ENCODE assay signal across 8 cellular contexts in the genomic region with DNA sequence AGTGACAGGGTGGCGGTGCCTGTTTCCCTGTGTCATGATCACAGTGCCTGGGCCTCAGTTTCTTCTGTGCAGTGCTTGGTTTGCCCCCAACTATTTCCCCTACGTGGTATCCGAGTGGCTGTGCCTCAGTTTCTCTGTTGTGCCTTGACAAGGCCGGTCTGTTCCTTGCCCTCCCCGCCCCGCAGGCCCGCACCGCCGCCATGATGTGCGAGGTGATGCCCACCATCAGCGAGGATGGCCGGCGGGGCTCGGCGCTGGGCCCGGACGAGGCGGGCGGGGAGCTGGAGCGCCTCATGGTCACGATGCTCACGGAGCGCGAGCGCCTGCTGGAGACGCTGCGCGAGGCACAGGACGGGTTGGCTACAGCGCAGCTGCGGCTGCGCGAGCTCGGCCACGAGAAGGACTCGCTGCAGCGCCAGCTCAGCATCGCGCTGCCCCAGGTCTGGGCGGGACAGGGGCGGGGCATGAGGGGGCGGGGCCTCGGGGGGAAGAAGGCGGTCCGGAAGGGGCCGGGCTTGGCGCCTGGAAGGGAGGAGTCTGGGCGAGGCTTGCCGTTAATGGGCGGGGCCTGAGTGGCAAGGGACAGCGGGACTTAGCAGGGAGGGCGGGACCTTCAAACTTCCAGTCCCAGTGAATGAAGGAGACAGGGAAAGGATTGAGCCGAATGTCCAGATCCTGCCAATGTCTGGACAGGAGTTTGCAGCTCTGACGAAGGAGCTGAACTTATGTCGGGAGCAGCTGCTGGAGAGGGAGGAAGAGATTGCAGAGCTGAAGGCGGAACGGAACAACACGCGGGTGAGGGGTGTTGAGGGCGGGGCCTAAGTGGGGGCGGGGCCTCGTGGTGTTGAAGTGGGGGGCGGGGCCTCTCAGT. TPM values are rescaled to one million over a fixed set of nuclear protein-coding genes. Genes with fewer than 3 reads are reported as not detected.
DNase-seq lines count a peak whose midpoint lies in the region; ATAC-seq and TF ChIP-seq lines count a peak whose summit lies in the region.

No MANE protein-coding gene starts in this region.

- H3F3A ChIP-seq in SU-DHL-6 (ENCODE audit: insufficient read depth), result no peaks in the 10 kb centered on the region

- no peaks in the 10 kb centered on the region for H3K9me2 ChIP-seq in SU-DHL-6 (replicated peaks; ENCODE audit: insufficient read depth, low read length)

- peak in 1 of 2 donors; percentile 22 for TF ChIP-seq POLR2A in heart left ventricle (IDR thresholded peaks at IDR 0.05)
- TF ChIP-seq POLR2A in upper lobe of left lung (IDR thresholded peaks at IDR 0.05), result no peak

- H3K4me2 ChIP-seq in SU-DHL-6 (ENCODE audit: low read depth, low read length, poor library complexity, severe bottlenecking), result peak overlapping the region; percentile 75

- H3K27me3 Mint-ChIP-seq in activated naive CD8-positive, alpha-beta T cell treated with anti-CD3 and anti-CD28 coated beads, Interleukin-2, amount 50 U/mL, for 24 hours, result no peaks in the 10 kb centered on the region

- TF ChIP-seq EP300 in upper lobe of left lung (IDR thresholded peaks at IDR 0.05), result no peak

- H3K4me1 Mint-ChIP-seq in activated naive CD8-positive, alpha-beta T cell treated with anti-CD3 and anti-CD28 coated beads, Interleukin-2, amount 50 U/mL, for 24 hours, result peaks cover 14% of the 10 kb centered on the region

- H3K4me1 ChIP-seq in heart left ventricle, result peaks cover 0 to 15% (median 11%) of the 10 kb centered on the region in 12 donors
- H3K4me1 ChIP-seq in upper lobe of left lung, result peaks cover 6 to 22% (median 14%) of the 10 kb centered on the region in 4 donors

- intact Hi-C loops in heart left ventricle (cut with DNase I) (no loop called here), posterior vena cava (cut with DNase I) (no loop called here)

- H3K9me3 ChIP-seq in SU-DHL-6 (ENCODE audit: insufficient read depth, low read length), result no peaks in the 10 kb centered on the region
- H3K9me3 ChIP-seq in heart left ventricle, result no peaks in the 10 kb centered on the region
- H3K9me3 ChIP-seq in upper lobe of left lung, result no peaks in the 10 kb centered on the region

- no peaks in the 10 kb centered on the region for H3K27me3 ChIP-seq in SU-DHL-6 (ENCODE audit: low read length)
- no peaks in the 10 kb centered on the region for H3K27me3 ChIP-seq in heart left ventricle
- H3K27me3 ChIP-seq in upper lobe of left lung, result no peaks in the 10 kb centered on the region

- peak overlapping the region; percentile 86 for H3K27ac Mint-ChIP-seq in activated naive CD8-positive, alpha-beta T cell treated with anti-CD3 and anti-CD28 coated beads, Interleukin-2, amount 50 U/mL, for 24 hours

- H3K9ac ChIP-seq in SU-DHL-6 (ENCODE audit: low read length), result peak overlapping the region; percentile 40

- no peak overlapping the region for H3K27ac ChIP-seq in SU-DHL-6 (ENCODE audit: low read depth, low read length)
- H3K27ac ChIP-seq in heart left ventricle, result peak overlapping the region in 9 of 12 donors; percentile 14 to 82 (median 55)
- peak overlapping the region in 3 of 4 donors; percentile 28 to 78 (median 66) for H3K27ac ChIP-seq in upper lobe of left lung

- WGBS in heart left ventricle, 4 donors, result 4 to 6% (median 4%) methylated on average over 18 to 63 of the region's 63 CpGs
- WGBS in upper lobe of left lung, 2 donors, result 6% methylated on average over 25 to 34 of the region's 63 CpGs

- ATAC-seq in HG02759 (IDR thresholded peaks at IDR 0.05; ENCODE audit: unreplicated experiment) (peak; percentile 91), heart left ventricle (peak; percentile 97 to 99 (median 98)), upper lobe of left lung (ENCODE audit: low FRiP score in 2 of 2) (peak; percentile 99)
- peak; percentile 95 for ATAC-seq in activated naive CD8-positive, alpha-beta T cell treated with anti-CD3 and anti-CD28 coated beads, Interleukin-2, amount 50 U/mL, for 24 hours

- H4K20me1 ChIP-seq in SU-DHL-6 (ENCODE audit: low read depth, low read length), result no peaks in the 10 kb centered on the region

- TF ChIP-seq CTCF in GM12865 (IDR thresholded peaks at IDR 0.05; ENCODE audit: insufficient read depth, low read depth, low read length, missing control alignments) (no peak), SU-DHL-6 (IDR thresholded peaks at IDR 0.05; ENCODE audit: insufficient read depth, low read length, poor library complexity, severe bottlenecking) (no peak), heart left ventricle (IDR thresholded peaks at IDR 0.05) (peak in 6 of 12 donors; percentile 6 to 42 (median 26)), upper lobe of left lung (IDR thresholded peaks at IDR 0.05) (peak in 4 of 6 experiments; percentile 42 to 64 (median 59))

- no peaks in the 10 kb centered on the region for H3K9me3 Mint-ChIP-seq in activated naive CD8-positive, alpha-beta T cell treated with anti-CD3 and anti-CD28 coated beads, Interleukin-2, amount 50 U/mL, for 24 hours

- H3K36me3 ChIP-seq in SU-DHL-6 (ENCODE audit: low read length) (no peaks in the 10 kb centered on the region), heart left ventricle (no peaks in the 10 kb centered on the region), upper lobe of left lung (no peaks in the 10 kb centered on the region)

- DNase-seq in GM12865 (ENCODE audit: low read depth) (peak; percentile 97), NCI-H128 (lab: John Stamatoyannopoulos, UW; ENCODE audit: unreplicated experiment) (peak; percentile 92), heart left ventricle (peak; percentile 97), posterior vena cava (ENCODE audit: low spot score) (peak; percentile 99), upper lobe of left lung (peak; percentile 96 to 98)
- peak; percentile 95 for DNase-seq in activated naive CD8-positive, alpha-beta T cell treated with anti-CD3 and anti-CD28 coated beads, Interleukin-2, amount 50 U/mL, for 24 hours

- H3K4me3 ChIP-seq in GM12865 (ENCODE audit: low read depth, low read length) (peak overlapping the region; percentile 54), SU-DHL-6 (ENCODE audit: insufficient read depth, low read length, poor library complexity, severe bottlenecking) (peak overlapping the region; percentile 58), heart left ventricle (peak overlapping the region in 9 of 12 donors; percentile 24 to 44 (median 35)), upper lobe of left lung (peak overlapping the region in 3 of 4 donors; percentile 35 to 45 (median 44))

- H3K4me3 Mint-ChIP-seq in activated naive CD8-positive, alpha-beta T cell treated with anti-CD3 and anti-CD28 coated beads, Interleukin-2, amount 50 U/mL, for 24 hours, result peak overlapping the region; percentile 82

- no peaks in the 10 kb centered on the region for H3K79me2 ChIP-seq in SU-DHL-6 (ENCODE audit: insufficient read depth, low read length)

- H2AFZ ChIP-seq in SU-DHL-6 (ENCODE audit: low read depth, low read length, severe bottlenecking), result peak overlapping the region; percentile 85

- no peaks in the 10 kb centered on the region for H3K36me3 Mint-ChIP-seq in activated naive CD8-positive, alpha-beta T cell treated with anti-CD3 and anti-CD28 coated beads, Interleukin-2, amount 50 U/mL, for 24 hours (ENCODE audit: low read depth)

RNA-seq across cellular contexts. Expression of gene PPFIA3, which starts 8.6 kb away (rescaled TPM):
- total RNA-seq in heart left ventricle, result 1 to 10 TPM; 2.7 to 7.7 (median 5.1) TPM
- 10 to 100 TPM in 1 of 2 donors, 1 to 10 TPM in 1; 7.4 to 12.8 TPM for polyA plus RNA-seq in heart left ventricle
- 1 to 10 TPM; 3.6 to 4.9 TPM for total RNA-seq in posterior vena cava
- total RNA-seq in upper lobe of left lung, result 10 to 100 TPM in 1 of 6 donors, 1 to 10 TPM in 5; 2.4 to 11.5 (median 5.9) TPM

RNA-seq across cellular contexts. Expression of gene C19orf73, which starts 9.0 kb away (rescaled TPM):
- 1 to 10 TPM in 6 of 9 donors, under 1 TPM in 3; 0.69 to 3.1 (median 1.3) TPM for total RNA-seq in heart left ventricle
- 1 to 10 TPM; 1.4 to 3.8 TPM for polyA plus RNA-seq in heart left ventricle
- total RNA-seq in posterior vena cava, result under 1 TPM in 1 of 2 donors, not detected in 1; 0.81 TPM
- total RNA-seq in upper lobe of left lung, result 1 to 10 TPM in 4 of 6 donors, under 1 TPM in 1, not detected in 1; 0.89 to 7.9 (median 2.3) TPM

RNA-seq across cellular contexts. Expression of gene LIN7B, which starts 13.7 kb away (rescaled TPM):
- 10 to 100 TPM; 13.4 to 55.8 (median 22.6) TPM for total RNA-seq in heart left ventricle
- polyA plus RNA-seq in heart left ventricle, result 10 to 100 TPM; 12.6 to 40.5 TPM
- total RNA-seq in posterior vena cava, result 1 to 10 TPM; 9.0 to 9.3 TPM
- 10 to 100 TPM in 1 of 6 donors, 1 to 10 TPM in 5; 3.1 to 10.2 (median 7.6) TPM for total RNA-seq in upper lobe of left lung

RNA-seq across cellular contexts. Expression of gene HRC, which starts 27.3 kb away (rescaled TPM):
- total RNA-seq in heart left ventricle (1,000 to 10,000 TPM in 4 of 9 donors, 100 to 1,000 TPM in 5; 544 to 1,953 (median 875) TPM), posterior vena cava (1 to 10 TPM; 1.1 to 2.4 TPM), upper lobe of left lung (1 to 10 TPM in 3 of 6 donors, under 1 TPM in 2, not detected in 1; 0.61 to 2.1 (median 1.2) TPM)
- polyA plus RNA-seq in heart left ventricle, result 100 to 1,000 TPM; 267 to 867 TPM

RNA-seq across cellular contexts. Expression of gene TRPM4, which starts 29.7 kb away (rescaled TPM):
- total RNA-seq in heart left ventricle (10 to 100 TPM; 19.3 to 34.5 (median 25.8) TPM), posterior vena cava (10 to 100 TPM; 20.5 to 36.0 TPM), upper lobe of left lung (100 to 1,000 TPM in 1 of 6 donors, 10 to 100 TPM in 5; 23.9 to 120 (median 49.3) TPM)
- 10 to 100 TPM; 16.8 to 45.3 TPM for polyA plus RNA-seq in heart left ventricle

Comparison
In these comparisons a context has a peak if more than half of its experiments do, and no peak if none do; other contexts are left out.
1. CTCF ChIP-seq: peak in upper lobe of left lung (4 of 6); none in GM12865 (single experiment) and SU-DHL-6 (single experiment).
2. Peak in every context shown above with its lines, with median percentiles within 50 percentile points of each other: DNase-seq, H3K4me3 ChIP-seq and ATAC-seq.